Comparison of ENCODE assay signal across 1 cellular context in the genomic region with DNA sequence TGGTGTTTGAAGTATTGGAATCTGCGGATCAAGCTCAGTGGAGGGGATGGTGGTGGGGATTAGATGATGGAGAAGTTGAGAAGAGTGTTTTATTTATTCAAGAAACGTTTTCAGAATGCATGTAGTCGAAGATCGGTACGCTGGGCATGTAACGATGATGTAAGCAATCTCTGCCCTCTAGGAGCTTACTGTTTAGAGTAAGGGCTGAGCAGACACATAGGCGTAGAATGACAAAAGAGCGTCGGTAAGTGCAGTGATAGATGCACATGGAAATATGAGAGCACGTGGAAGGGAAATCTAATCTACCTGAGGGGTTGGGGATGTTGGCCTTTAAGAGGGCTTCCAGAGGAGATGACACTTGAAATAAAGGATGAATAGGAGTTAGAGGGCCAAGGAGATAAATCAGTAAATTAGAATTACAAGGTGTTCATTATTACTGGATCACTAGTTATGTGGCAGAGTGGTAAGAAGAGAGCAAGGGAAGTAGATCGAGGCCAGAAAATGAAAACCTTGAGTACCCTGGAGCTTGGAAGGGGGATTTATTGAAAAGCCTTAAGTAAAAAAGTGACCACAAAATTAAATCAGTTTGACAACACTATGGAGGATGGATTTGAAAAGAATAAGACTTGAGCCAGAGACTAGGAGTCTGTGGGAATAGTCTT.
TF ChIP-seq lines count a peak whose summit lies in the region.

No MANE protein-coding gene starts in this region.

TF ChIP-seq in K562, 482 proteins besides CTCF, POLR2A, EP300 and RAD21 (continued from another document and continues in another):
- TF ChIP-seq HOMEZ (CRISPR knock-in tag; IDR thresholded peaks at IDR 0.05) (no peak), TAF1 (IDR thresholded peaks at IDR 0.05; ENCODE audit: control insufficient read depth, extremely low read depth, insufficient read depth, low read length, severe bottlenecking) (peak; percentile 38), MCM2 (IDR thresholded peaks at IDR 0.05; ENCODE audit: low read depth) (no peak), ZFX (CRISPR knock-in tag; IDR thresholded peaks at IDR 0.05) (peak; percentile 5; the same call in 1 of the 2 replicates), STAT5B (CRISPR knock-in tag; IDR thresholded peaks at IDR 0.05) (no peak), SMARCA4 (IDR thresholded peaks at IDR 0.05) (0 out of 2 replicates have a peak, but pooled peaks have one; percentile 24), HBP1 (CRISPR knock-in tag; IDR thresholded peaks at IDR 0.05) (no peak), TAL1 (IDR thresholded peaks at IDR 0.05) (no peak), ZBTB17 (CRISPR knock-in tag; IDR thresholded peaks at IDR 0.05) (no peak), ZNF124 (CRISPR knock-in tag; IDR thresholded peaks at IDR 0.05) (no peak), TRIM28 (IDR thresholded peaks at IDR 0.05) (peak; percentile 90), STAT5A (IDR thresholded peaks at IDR 0.05; ENCODE audit: borderline replicate concordance, low read length) (no peak), NFIX (CRISPR knock-in tag; IDR thresholded peaks at IDR 0.05; ENCODE audit: low read depth) (no peak), TAF15 (IDR thresholded peaks at IDR 0.05; ENCODE audit: low read depth, low read length) (no peak), TRIM24 (IDR thresholded peaks at IDR 0.05) (peak in 1 of 2 experiments; percentile 59; a peak in 2 of 4 replicates), PML (IDR thresholded peaks at IDR 0.05; ENCODE audit: low read length) (no peak), MECOM (CRISPR knock-in tag; IDR thresholded peaks at IDR 0.05) (no peak), ZFPM2 (CRISPR knock-in tag; IDR thresholded peaks at IDR 0.05) (no peak), GABPB1 (CRISPR knock-in tag; IDR thresholded peaks at IDR 0.05) (no peak), BCLAF1 (IDR thresholded peaks at IDR 0.05; ENCODE audit: borderline replicate concordance in 1 of 2, control insufficient read depth in 1 of 2, low read depth in 2 of 2, low read length in 1 of 2) (no peak), PHB2 (IDR thresholded peaks at IDR 0.05; ENCODE audit: low read depth) (no peak), KDM1A (IDR thresholded peaks at IDR 0.05) (peak in 1 of 2 experiments; percentile 22; a peak in 1 of 4 replicates), ZNF143 (CRISPR knock-in tag; IDR thresholded peaks at IDR 0.05) (no peak), THRAP3 (IDR thresholded peaks at IDR 0.05; ENCODE audit: borderline replicate concordance) (no peak), SMARCB1 (IDR thresholded peaks at IDR 0.05; ENCODE audit: insufficient read length, low read depth) (no peak), GABPB2 (CRISPR knock-in tag; conservative IDR thresholded peaks at IDR 0.05) (no peak), ETV5 (CRISPR knock-in tag; IDR thresholded peaks at IDR 0.05; ENCODE audit: low read depth) (no peak), TAF9B (IDR thresholded peaks at IDR 0.05; ENCODE audit: partially characterized antibody) (no peak), ATF7 (IDR thresholded peaks at IDR 0.05) (peak; percentile 37), CBFB (CRISPR knock-in tag; IDR thresholded peaks at IDR 0.05) (no peak), RBM17 (IDR thresholded peaks at IDR 0.05; ENCODE audit: borderline replicate concordance, low read depth, low read length) (no peak), SIN3B (IDR thresholded peaks at IDR 0.05; ENCODE audit: low read depth) (no peak), POLR2B (IDR thresholded peaks at IDR 0.05; ENCODE audit: low read depth, partially characterized antibody) (no peak), ZNF830 (CRISPR knock-in tag; IDR thresholded peaks at IDR 0.05) (no peak), MAZ (CRISPR knock-in tag; conservative IDR thresholded peaks at IDR 0.05 in 1 of 2, IDR thresholded peaks at IDR 0.05 in 1 of 2) (no peak), ZNF41 (CRISPR knock-in tag; conservative IDR thresholded peaks at IDR 0.05) (no peak), MYC (IDR thresholded peaks at IDR 0.05; ENCODE audit: low read depth, low read length) (peak; percentile 87), MYC (CRISPR knock-in tag; IDR thresholded peaks at IDR 0.05; ENCODE audit: borderline replicate concordance, low read depth) (no peak), HMG20A (CRISPR knock-in tag; conservative IDR thresholded peaks at IDR 0.05) (no peak), MAFF (IDR thresholded peaks at IDR 0.05; ENCODE audit: low read length) (peak; percentile 21; the same call in 1 of the 2 replicates), MNT (conservative IDR thresholded peaks at IDR 0.05) (peak; percentile 71 to 73; a peak in 3 of 4 replicates), EHMT2 (IDR thresholded peaks at IDR 0.05) (peak; percentile 36; the same call in 1 of the 2 replicates), ELF2 (CRISPR knock-in tag; IDR thresholded peaks at IDR 0.05) (no peak), PTRF (tag; IDR thresholded peaks at IDR 0.05) (no peak), ZC3H11A (IDR thresholded peaks at IDR 0.05; ENCODE audit: low read depth, low read length) (no peak), CREM (IDR thresholded peaks at IDR 0.05; ENCODE audit: low read depth) (peak; percentile 49; the same call in 1 of the 2 replicates), CEBPG (CRISPR knock-in tag; IDR thresholded peaks at IDR 0.05) (no peak; the same call in 1 of the 2 replicates), CEBPG (tag; conservative IDR thresholded peaks at IDR 0.05 in 1 of 2, IDR thresholded peaks at IDR 0.05 in 1 of 2) (0 out of 4 replicates have a peak, but pooled peaks of 1 of the 2 experiments have one; percentile 34), ZNF561 (CRISPR knock-in tag; conservative IDR thresholded peaks at IDR 0.05) (no peak)
- TF ChIP-seq, protein P1, sequence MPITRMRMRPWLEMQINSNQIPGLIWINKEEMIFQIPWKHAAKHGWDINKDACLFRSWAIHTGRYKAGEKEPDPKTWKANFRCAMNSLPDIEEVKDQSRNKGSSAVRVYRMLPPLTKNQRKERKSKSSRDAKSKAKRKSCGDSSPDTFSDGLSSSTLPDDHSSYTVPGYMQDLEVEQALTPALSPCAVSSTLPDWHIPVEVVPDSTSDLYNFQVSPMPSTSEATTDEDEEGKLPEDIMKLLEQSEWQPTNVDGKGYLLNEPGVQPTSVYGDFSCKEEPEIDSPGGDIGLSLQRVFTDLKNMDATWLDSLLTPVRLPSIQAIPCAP (CRISPR knock-in tag; IDR thresholded peaks at IDR 0.05; ENCODE audit: borderline replicate concordance), result no peak
- TF ChIP-seq, protein P2, sequence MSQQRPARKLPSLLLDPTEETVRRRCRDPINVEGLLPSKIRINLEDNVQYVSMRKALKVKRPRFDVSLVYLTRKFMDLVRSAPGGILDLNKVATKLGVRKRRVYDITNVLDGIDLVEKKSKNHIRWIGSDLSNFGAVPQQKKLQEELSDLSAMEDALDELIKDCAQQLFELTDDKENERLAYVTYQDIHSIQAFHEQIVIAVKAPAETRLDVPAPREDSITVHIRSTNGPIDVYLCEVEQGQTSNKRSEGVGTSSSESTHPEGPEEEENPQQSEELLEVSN (IDR thresholded peaks at IDR 0.05; ENCODE audit: borderline replicate concordance in 1 of 2, extremely low read depth in 1 of 2, insufficient read depth in 1 of 2, insufficient read length in 1 of 2, low read depth in 1 of 2, low read length in 1 of 2, poor library complexity in 1 of 2, severe bottlenecking in 1 of 2), result peak; percentile 16 to 24
- TF ChIP-seq, protein P3, sequence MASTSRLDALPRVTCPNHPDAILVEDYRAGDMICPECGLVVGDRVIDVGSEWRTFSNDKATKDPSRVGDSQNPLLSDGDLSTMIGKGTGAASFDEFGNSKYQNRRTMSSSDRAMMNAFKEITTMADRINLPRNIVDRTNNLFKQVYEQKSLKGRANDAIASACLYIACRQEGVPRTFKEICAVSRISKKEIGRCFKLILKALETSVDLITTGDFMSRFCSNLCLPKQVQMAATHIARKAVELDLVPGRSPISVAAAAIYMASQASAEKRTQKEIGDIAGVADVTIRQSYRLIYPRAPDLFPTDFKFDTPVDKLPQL (IDR thresholded peaks at IDR 0.05; ENCODE audit: extremely low read depth, insufficient read length), result no peak
- TF ChIP-seq, protein P4, sequence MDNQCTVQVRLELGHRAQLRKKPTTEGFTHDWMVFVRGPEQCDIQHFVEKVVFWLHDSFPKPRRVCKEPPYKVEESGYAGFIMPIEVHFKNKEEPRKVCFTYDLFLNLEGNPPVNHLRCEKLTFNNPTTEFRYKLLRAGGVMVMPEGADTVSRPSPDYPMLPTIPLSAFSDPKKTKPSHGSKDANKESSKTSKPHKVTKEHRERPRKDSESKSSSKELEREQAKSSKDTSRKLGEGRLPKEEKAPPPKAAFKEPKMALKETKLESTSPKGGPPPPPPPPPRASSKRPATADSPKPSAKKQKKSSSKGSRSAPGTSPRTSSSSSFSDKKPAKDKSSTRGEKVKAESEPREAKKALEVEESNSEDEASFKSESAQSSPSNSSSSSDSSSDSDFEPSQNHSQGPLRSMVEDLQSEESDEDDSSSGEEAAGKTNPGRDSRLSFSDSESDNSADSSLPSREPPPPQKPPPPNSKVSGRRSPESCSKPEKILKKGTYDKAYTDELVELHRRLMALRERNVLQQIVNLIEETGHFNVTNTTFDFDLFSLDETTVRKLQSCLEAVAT (IDR thresholded peaks at IDR 0.05), result 0 out of 4 replicates have a peak, but pooled peaks of 1 of the 2 experiments have one; percentile 9
- TF ChIP-seq, protein P5, sequence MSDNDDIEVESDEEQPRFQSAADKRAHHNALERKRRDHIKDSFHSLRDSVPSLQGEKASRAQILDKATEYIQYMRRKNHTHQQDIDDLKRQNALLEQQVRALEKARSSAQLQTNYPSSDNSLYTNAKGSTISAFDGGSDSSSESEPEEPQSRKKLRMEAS (CRISPR knock-in tag; IDR thresholded peaks at IDR 0.05), result no peak
- TF ChIP-seq, protein P6, sequence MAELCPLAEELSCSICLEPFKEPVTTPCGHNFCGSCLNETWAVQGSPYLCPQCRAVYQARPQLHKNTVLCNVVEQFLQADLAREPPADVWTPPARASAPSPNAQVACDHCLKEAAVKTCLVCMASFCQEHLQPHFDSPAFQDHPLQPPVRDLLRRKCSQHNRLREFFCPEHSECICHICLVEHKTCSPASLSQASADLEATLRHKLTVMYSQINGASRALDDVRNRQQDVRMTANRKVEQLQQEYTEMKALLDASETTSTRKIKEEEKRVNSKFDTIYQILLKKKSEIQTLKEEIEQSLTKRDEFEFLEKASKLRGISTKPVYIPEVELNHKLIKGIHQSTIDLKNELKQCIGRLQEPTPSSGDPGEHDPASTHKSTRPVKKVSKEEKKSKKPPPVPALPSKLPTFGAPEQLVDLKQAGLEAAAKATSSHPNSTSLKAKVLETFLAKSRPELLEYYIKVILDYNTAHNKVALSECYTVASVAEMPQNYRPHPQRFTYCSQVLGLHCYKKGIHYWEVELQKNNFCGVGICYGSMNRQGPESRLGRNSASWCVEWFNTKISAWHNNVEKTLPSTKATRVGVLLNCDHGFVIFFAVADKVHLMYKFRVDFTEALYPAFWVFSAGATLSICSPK (IDR thresholded peaks at IDR 0.05; ENCODE audit: borderline replicate concordance), result 0 out of 2 replicates have a peak, but pooled peaks have one; percentile 10
